ENCODE assay signal across 10 cellular contexts in genomic region chr20:44247676-44248419, GRCh38. TPM values are rescaled to one million over a fixed set of nuclear protein-coding genes. Genes with fewer than 3 reads are reported as not detected.
DNase-seq lines count a peak whose midpoint lies in the region; ATAC-seq and TF ChIP-seq lines count a peak whose summit lies in the region.
"Had no signal": no experiment of that assay in that cellular context is flagged by ENCODE, and none has a peak within 500 bp of the region (broad histone marks: within the 10 kb centered on the region; RNA-seq: fewer than 3 reads in every experiment).

No MANE protein-coding gene starts in this region.

- CTCF ChIA-PET in mammary epithelial cell (lab: Charles Lee; ENCODE audit: low non-redundant PET): no interaction called here

- 24% methylated on average over 5 of the region's 26 CpGs for WGBS in mammary epithelial cell (ENCODE audit: low coverage, missing lambda C conversion rate)

- H2AFZ ChIP-seq in mammary epithelial cell (ENCODE audit: low read depth, low read length): no peak overlapping the region

- in situ Hi-C loops in mammary epithelial cell (cut with MboI; ENCODE audit: low sequenced_read_pairs in 2 of 2): no loop called here

- ATAC-seq in lower lobe of right lung (peak; percentile 42 to 64), HG02623 (IDR thresholded peaks at IDR 0.05; ENCODE audit: unreplicated experiment) (no peak), HG03442 (IDR thresholded peaks at IDR 0.05; ENCODE audit: unreplicated experiment) (no peak), esophagus mucosa (no peak)
- ATAC-seq: T-cell had no signal

- H3K27ac ChIP-seq in mammary epithelial cell (ENCODE audit: insufficient read depth, low read depth, low read length) (no peak overlapping the region), lower lobe of right lung (no peak overlapping the region)
- H3K27ac ChIP-seq in effector memory CD4-positive, alpha-beta T cell (ENCODE audit: insufficient read depth, low read length, poor library complexity, severe bottlenecking): no peak overlapping the region

- no peaks in the 10 kb centered on the region for H3K4me1 ChIP-seq in mammary epithelial cell (ENCODE audit: insufficient read depth, low read length)
- no peaks in the 10 kb centered on the region for H3K4me1 ChIP-seq in lower lobe of right lung
- H3K4me1 ChIP-seq in effector memory CD4-positive, alpha-beta T cell (ENCODE audit: control insufficient read depth, insufficient read depth, low read length, poor library complexity, severe bottlenecking): peaks cover 7% of the 10 kb centered on the region

- H3K4me2 ChIP-seq in mammary epithelial cell (ENCODE audit: insufficient read depth, low read depth, low read length): no peak overlapping the region

- H3K27me3 ChIP-seq in mammary epithelial cell (ENCODE audit: insufficient read depth, low read length) (peaks cover 13% of the 10 kb centered on the region), lower lobe of right lung (ENCODE audit: low read depth) (peaks cover 19% of the 10 kb centered on the region)
- H3K27me3 ChIP-seq in effector memory CD4-positive, alpha-beta T cell (replicated peaks; ENCODE audit: control insufficient read depth, insufficient read depth, low read length, poor library complexity, severe bottlenecking): no peaks in the 10 kb centered on the region

- DNase-seq in NAMALWA (ENCODE audit: low spot score) (peak; percentile 57), mammary epithelial cell (peak; percentile 5), lower lobe of right lung (no peak)
- no peak for DNase-seq in effector memory CD4-positive, alpha-beta T cell

- no peaks in the 10 kb centered on the region for H3K36me3 ChIP-seq in mammary epithelial cell (ENCODE audit: insufficient read depth, low read length)
- H3K36me3 ChIP-seq in lower lobe of right lung: no peaks in the 10 kb centered on the region
- H3K36me3 ChIP-seq in effector memory CD4-positive, alpha-beta T cell (ENCODE audit: control insufficient read depth, insufficient read depth, low read length): no peaks in the 10 kb centered on the region

- peak; percentile 57 for TF ChIP-seq CTCF in GM12872 (IDR thresholded peaks at IDR 0.05; ENCODE audit: insufficient read depth, low read depth, low read length)
- peak; percentile 16 to 25 for TF ChIP-seq CTCF in mammary epithelial cell (conservative IDR thresholded peaks at IDR 0.05 in 1 of 2, IDR thresholded peaks at IDR 0.05 in 1 of 2; ENCODE audit: extremely low read depth in 1 of 2, insufficient read depth in 1 of 2, low read depth in 1 of 2, low read length in 2 of 2)
- TF ChIP-seq CTCF in lower lobe of right lung (IDR thresholded peaks at IDR 0.05): no peak

- H4K20me1 ChIP-seq in mammary epithelial cell (ENCODE audit: insufficient read depth, low read length): no peaks in the 10 kb centered on the region

- H3K4me3 ChIP-seq in mammary epithelial cell (replicated peaks in 1 of 3; ENCODE audit: insufficient read depth in 1 of 3, low read depth in 2 of 3, low read length in 3 of 3): no peak overlapping the region
- H3K4me3 ChIP-seq in lower lobe of right lung: no peak overlapping the region
- H3K4me3 ChIP-seq in effector memory CD4-positive, alpha-beta T cell (ENCODE audit: insufficient read depth, low read depth, low read length, poor library complexity, severe bottlenecking): no peak overlapping the region

- H3K9me3 ChIP-seq in mammary epithelial cell (replicated peaks; ENCODE audit: insufficient read depth, low read length) (no peaks in the 10 kb centered on the region), lower lobe of right lung (no peaks in the 10 kb centered on the region)
- no peaks in the 10 kb centered on the region for H3K9me3 ChIP-seq in effector memory CD4-positive, alpha-beta T cell (ENCODE audit: control insufficient read depth, low read length)

- no peaks in the 10 kb centered on the region for H3K79me2 ChIP-seq in mammary epithelial cell (ENCODE audit: insufficient read depth, low read length)

- no peak overlapping the region for H3K9ac ChIP-seq in mammary epithelial cell (ENCODE audit: insufficient read depth, low read length)

- dilution Hi-C loops in mammary epithelial cell (cut with HindIII; ENCODE audit: low sequenced_read_pairs): loop anchor here (5.0 to 10.0 kb wide), 3 partner anchors 74 to 217 kb away; no protein-coding TSS in a partner anchor

- intact Hi-C loops in mammary epithelial cell (cut with micrococcal nuclease): no loop called here
- intact Hi-C loops in lower lobe of right lung (cut with DNase I): no loop called here

- no TSS peak for BruUV-seq in mammary epithelial cell (replicated peaks; lab: Mats Ljungman, UMichigan)

RNA-seq across cellular contexts. Expression of gene GDAP1L1, which starts 0.7 kb away (rescaled TPM):
- total RNA-seq in mammary epithelial cell (not detected), lower lobe of right lung (not detected), esophagus mucosa (not detected)
- polyA plus RNA-seq in mammary epithelial cell: not detected
- not detected for polyA minus RNA-seq in mammary epithelial cell
- total RNA-seq: pulmonary artery endothelial cell, T-cell had no signal

RNA-seq across cellular contexts. Expression of gene OSER1, which starts 37.3 kb away (rescaled TPM):
- 10 to 100 TPM; 18.5 to 29.5 TPM for total RNA-seq in mammary epithelial cell
- 32.4 TPM for polyA plus RNA-seq in mammary epithelial cell
- polyA minus RNA-seq in mammary epithelial cell: 40.5 TPM
- total RNA-seq in lower lobe of right lung: 32.9 TPM
- 20.6 TPM for total RNA-seq in esophagus mucosa

Comparison
In these comparisons a context has a peak if more than half of its experiments do, and no peak if none do; other contexts are left out.
1. DNase-seq: peak in NAMALWA (single experiment) and mammary epithelial cell (single experiment); none in lower lobe of right lung (single experiment) and effector memory CD4-positive, alpha-beta T cell (0 of 3).
2. ATAC-seq: peak in lower lobe of right lung (2 of 2); none in HG02623 (single experiment), HG03442 (single experiment) and esophagus mucosa (single experiment).